ENCODE assay signal across 14 cellular contexts in genomic region chr3:188244395-188244861, GRCh38.
DNase-seq lines count a peak whose midpoint lies in the region; ATAC-seq and TF ChIP-seq lines count a peak whose summit lies in the region.
"Had no signal": no experiment of that assay in that cellular context is flagged by ENCODE, and none has a peak within 500 bp of the region (broad histone marks: within the 10 kb centered on the region; RNA-seq: fewer than 3 reads in every experiment).

No MANE protein-coding gene starts in this region.

- H3K36me3 Mint-ChIP-seq in activated T-helper 17 cell treated with anti-CD3 and anti-CD28 coated beads, Interleukin-2, amount 50 U/mL, for 72 hours (ENCODE audit: low read depth), result peaks cover 14% of the 10 kb centered on the region

- no peaks in the 10 kb centered on the region for H3K9me3 ChIP-seq in left lung
- H3K9me3 ChIP-seq: heart left ventricle had no signal

- no peak overlapping the region for H3K4me3 ChIP-seq in left lung
- H3K4me3 ChIP-seq: cardiac muscle cell, heart left ventricle had no signal

- ATAC-seq in activated T-helper 17 cell treated with anti-CD3 and anti-CD28 coated beads, Interleukin-2, amount 50 U/mL, for 72 hours (replicated peaks), result peak; percentile 91
- ATAC-seq in left lung, result peak; percentile 36
- no peak for ATAC-seq in HG02588 (IDR thresholded peaks at IDR 0.05; ENCODE audit: unreplicated experiment)
- ATAC-seq in HG03457 (IDR thresholded peaks at IDR 0.05; ENCODE audit: unreplicated experiment), result no peak
- ATAC-seq: heart left ventricle had no signal

- no peaks in the 10 kb centered on the region for H3K36me3 ChIP-seq in left lung
- H3K36me3 ChIP-seq: cardiac muscle cell had no signal

- no peak overlapping the region for H3K27ac ChIP-seq in left lung
- H3K27ac ChIP-seq: cardiac muscle cell had no signal

- no peak overlapping the region for H3K27ac Mint-ChIP-seq in activated T-helper 17 cell treated with anti-CD3 and anti-CD28 coated beads, Interleukin-2, amount 50 U/mL, for 72 hours
- H3K27ac Mint-ChIP-seq: nephron progenitor cell had no signal

- intact Hi-C loops in left lung (cut with DNase I), result no loop called here

- DNase-seq in A172 (ENCODE audit: low spot score) (peak; percentile 80), HCEC 1CT (peak; percentile 70), left lung (no peak), T-helper 1 cell (no peak), dedifferentiated amniotic fluid mesenchymal stem cell (ENCODE audit: extremely low spot score) (no peak)
- DNase-seq: activated CD4-positive, alpha-beta T cell treated with anti-CD3 and anti-CD28 coated beads, Interleukin-2, amount 50 U/mL, for 4 hours; C1 segment of cervical spinal cord; heart left ventricle; NCI-H1436; nephron progenitor cell had no signal

- no peaks in the 10 kb centered on the region for H3K9me3 Mint-ChIP-seq in activated T-helper 17 cell treated with anti-CD3 and anti-CD28 coated beads, Interleukin-2, amount 50 U/mL, for 72 hours
- H3K9me3 Mint-ChIP-seq: nephron progenitor cell had no signal

- no peak overlapping the region for H3K4me3 Mint-ChIP-seq in activated T-helper 17 cell treated with anti-CD3 and anti-CD28 coated beads, Interleukin-2, amount 50 U/mL, for 72 hours
- H3K4me3 Mint-ChIP-seq: nephron progenitor cell had no signal

- H3K27me3 ChIP-seq in left lung, result no peaks in the 10 kb centered on the region
- H3K27me3 ChIP-seq: cardiac muscle cell, heart left ventricle had no signal

- H3K4me1 Mint-ChIP-seq in activated T-helper 17 cell treated with anti-CD3 and anti-CD28 coated beads, Interleukin-2, amount 50 U/mL, for 72 hours, result peaks cover 18% of the 10 kb centered on the region

- H3K4me1 ChIP-seq in left lung, result no peaks in the 10 kb centered on the region

- no peaks in the 10 kb centered on the region for H3K27me3 Mint-ChIP-seq in activated T-helper 17 cell treated with anti-CD3 and anti-CD28 coated beads, Interleukin-2, amount 50 U/mL, for 72 hours

- no peak for TF ChIP-seq CTCF in left lung (IDR thresholded peaks at IDR 0.05)

Comparison
In these comparisons a context has a peak if more than half of its experiments do, and no peak if none do; other contexts are left out.
1. DNase-seq: peak in A172 (single experiment) and HCEC 1CT (single experiment); none in left lung (0 of 2), T-helper 1 cell (0 of 5) and dedifferentiated amniotic fluid mesenchymal stem cell (single experiment).
2. ATAC-seq: peak in activated T-helper 17 cell treated with anti-CD3 and anti-CD28 coated beads, Interleukin-2, amount 50 U/mL, for 72 hours (single experiment) and left lung (single experiment); none in HG02588 (single experiment) and HG03457 (single experiment).